ENCODE assay signal across 22 cellular contexts in genomic region chr5:43920422-43920821, GRCh38.
DNase-seq lines count a peak whose midpoint lies in the region; ATAC-seq, FAIRE-seq and TF ChIP-seq lines count a peak whose summit lies in the region.
"Had no signal": no experiment of that assay in that cellular context is flagged by ENCODE, and none has a peak within 500 bp of the region (broad histone marks: within the 10 kb centered on the region; RNA-seq: fewer than 3 reads in every experiment).

No MANE protein-coding gene starts in this region.

- H3K9me1 ChIP-seq in K562 (ENCODE audit: control insufficient read depth, insufficient read depth, low read length): no peaks in the 10 kb centered on the region

- H4K20me1 ChIP-seq in K562 (replicated peaks; ENCODE audit: control insufficient read depth, insufficient read depth, low read length): no peaks in the 10 kb centered on the region
- H4K20me1 ChIP-seq: BLaER1 treated with 17β-estradiol and CSF1 and Interleukin-3, amounts not matched to agents 10 nM and 100 nM had no signal

- no peak for TF ChIP-seq POLR2A in K562 (conservative IDR thresholded peaks at IDR 0.05)

- H3K4me1 ChIP-seq in K562 (replicated peaks in 1 of 2; ENCODE audit: control insufficient read depth in 2 of 2, insufficient read depth in 2 of 2, low read length in 2 of 2): no peaks in the 10 kb centered on the region
- H3K4me1 ChIP-seq in endodermal cell (ENCODE audit: control insufficient read depth, insufficient read depth, low read length): no peaks in the 10 kb centered on the region
- H3K4me1 ChIP-seq: BLaER1 treated with 17β-estradiol and CSF1 and Interleukin-3, amounts not matched to agents 10 nM and 100 nM; Caco-2 had no signal

- no peaks in the 10 kb centered on the region for H3K27me3 Mint-ChIP-seq in endodermal cell (ENCODE audit: insufficient read depth)
- H3K27me3 Mint-ChIP-seq: B cell; CD4-positive, alpha-beta T cell had no signal

- no peak for TF ChIP-seq EP300 in K562 (IDR thresholded peaks at IDR 0.05; ENCODE audit: low read length)

- intact Hi-C loops in K562 (cut with micrococcal nuclease): no loop called here

- H3K9me3 ChIP-seq in K562 (replicated peaks; ENCODE audit: control insufficient read depth, insufficient read depth, low read depth, low read length) (no peaks in the 10 kb centered on the region), endodermal cell (ENCODE audit: control insufficient read depth, low read length) (peaks cover 55% of the 10 kb centered on the region)
- H3K9me3 ChIP-seq: Caco-2 had no signal

- H3K4me3 ChIP-seq in K562: no peak overlapping the region
- peak overlapping the region; percentile 3 for H3K4me3 ChIP-seq in endodermal cell (ENCODE audit: low read length)
- H3K4me3 ChIP-seq: BLaER1 treated with 17β-estradiol and CSF1 and Interleukin-3, amounts not matched to agents 10 nM and 100 nM had no signal

- in situ Hi-C loops in K562 (cut with MboI): no loop called here

- H3K27me3 ChIP-seq in K562 (ENCODE audit: control insufficient read depth in 2 of 2, insufficient read depth in 2 of 2, low read length in 2 of 2): no peaks in the 10 kb centered on the region
- no peaks in the 10 kb centered on the region for H3K27me3 ChIP-seq in endodermal cell (ENCODE audit: control insufficient read depth, insufficient read depth, low read length, poor library complexity, severe bottlenecking)
- H3K27me3 ChIP-seq: BLaER1 treated with 17β-estradiol and CSF1 and Interleukin-3, amounts not matched to agents 10 nM and 100 nM had no signal

- no peak for TF ChIP-seq RAD21 in K562 (CRISPR knock-in tag; conservative IDR thresholded peaks at IDR 0.05 in 1 of 2, IDR thresholded peaks at IDR 0.05 in 1 of 2)

- TF ChIP-seq CTCF in K562 (IDR thresholded peaks at IDR 0.05 in 2 of 3, conservative IDR thresholded peaks at IDR 0.05 in 1 of 3; ENCODE audit: insufficient read depth in 2 of 3, low read depth in 1 of 3, low read length in 3 of 3) (no peak), endodermal cell (conservative IDR thresholded peaks at IDR 0.05) (no peak)

- POLR2A ChIA-PET in K562 (lab: Yijun Ruan, JAX): no interaction called here

- peak; percentile 48 for FAIRE-seq in GM19239 (lab: Jason Lieb, UNC)
- FAIRE-seq in K562 (lab: Jason Lieb, UNC): no peak
- FAIRE-seq: A204.1, D721Med, G401.6, GM12891 had no signal

- no TSS peak for BruUV-seq in K562 (replicated peaks; lab: Mats Ljungman, UMichigan)

- CTCF ChIA-PET in K562 (lab: Yijun Ruan, JAX; ENCODE audit: low intra/inter-chr PET ratio): no interaction called here

- H3K9me3 Mint-ChIP-seq in endodermal cell: peaks cover 4% of the 10 kb centered on the region

- H3K27ac Mint-ChIP-seq in endodermal cell: no peak overlapping the region
- H3K27ac Mint-ChIP-seq: B cell; CD4-positive, alpha-beta T cell; CD8-positive, alpha-beta T cell had no signal

- H3K36me3 Mint-ChIP-seq in endodermal cell (ENCODE audit: low read depth): peaks cover 7% of the 10 kb centered on the region
- H3K36me3 Mint-ChIP-seq: CD8-positive, alpha-beta T cell had no signal

- H2AFZ ChIP-seq in K562 (ENCODE audit: low read depth, low read length): no peak overlapping the region

- peaks cover under 1% of the 10 kb centered on the region for H3K4me1 Mint-ChIP-seq in endodermal cell
- H3K4me1 Mint-ChIP-seq: B cell had no signal

- ATAC-seq in K562: no peak
- no peak for ATAC-seq in HG03135 (IDR thresholded peaks at IDR 0.05; ENCODE audit: unreplicated experiment)
- ATAC-seq: CD8-positive, alpha-beta T cell had no signal

- no peak overlapping the region for H3K4me3 Mint-ChIP-seq in endodermal cell
- H3K4me3 Mint-ChIP-seq: B cell; CD4-positive, alpha-beta T cell; CD8-positive, alpha-beta T cell had no signal

- no peak overlapping the region for H3K4me2 ChIP-seq in K562 (ENCODE audit: insufficient read depth, low read length)
- H3K4me2 ChIP-seq: BLaER1 treated with 17β-estradiol and CSF1 and Interleukin-3, amounts not matched to agents 10 nM and 100 nM had no signal

- H3K79me2 ChIP-seq in K562 (ENCODE audit: control insufficient read depth, insufficient read depth, low read length): no peaks in the 10 kb centered on the region

- no peak overlapping the region for H3K9ac ChIP-seq in K562 (ENCODE audit: insufficient read depth in 1 of 2, low read depth in 2 of 2, low read length in 2 of 2)
- H3K9ac ChIP-seq in endodermal cell (ENCODE audit: extremely low read depth, low read length, poor library complexity, severe bottlenecking): no peak overlapping the region
- H3K9ac ChIP-seq: BLaER1 treated with 17β-estradiol and CSF1 and Interleukin-3, amounts not matched to agents 10 nM and 100 nM had no signal

- H3K27ac ChIP-seq in K562 (ENCODE audit: extremely low read depth, low read depth, low read length): no peak overlapping the region
- no peak overlapping the region for H3K27ac ChIP-seq in endodermal cell (ENCODE audit: low read depth, low read length)
- H3K27ac ChIP-seq: BLaER1 treated with 17β-estradiol and CSF1 and Interleukin-3, amounts not matched to agents 10 nM and 100 nM; C4-2B had no signal

- H3K36me3 ChIP-seq in K562 (ENCODE audit: control insufficient read depth, insufficient read depth, low read length) (no peaks in the 10 kb centered on the region), endodermal cell (ENCODE audit: control insufficient read depth, insufficient read depth, low read length) (no peaks in the 10 kb centered on the region)
- H3K36me3 ChIP-seq: BLaER1 treated with 17β-estradiol and CSF1 and Interleukin-3, amounts not matched to agents 10 nM and 100 nM had no signal

- DNase-seq in GM19239 (ENCODE audit: insufficient read length, low spot score): no peak
- DNase-seq in K562 (ENCODE audit: extremely low read depth in 1 of 4, low spot score in 3 of 4): no peak
- DNase-seq in endodermal cell: no peak
- no peak for DNase-seq in NCI-H510A (lab: John Stamatoyannopoulos, UW)
- DNase-seq in NAMALWA (ENCODE audit: low spot score): no peak
- DNase-seq in NCI-H82 treated with DMSO at 0.1 percent for 48 hours (lab: John Stamatoyannopoulos, UW; ENCODE audit: unreplicated experiment): no peak
- DNase-seq: 8988T; AML-193; Caco-2; Calu3; CD4-positive, alpha-beta T cell; CD8-positive, alpha-beta T cell; DMS79 treated with DMSO at 0.1 percent for 48 hours; GF-D8 had no signal

TF ChIP-seq in K562, 482 proteins besides CTCF, POLR2A, EP300 and RAD21:
- TF ChIP-seq BCOR (IDR thresholded peaks at IDR 0.05) (no peak), ZNF324 (CRISPR knock-in tag; IDR thresholded peaks at IDR 0.05) (peak; percentile 95)
TF ChIP-seq in K562: peak in this region for 1.
